ENCODE assay signal across 8 cellular contexts in the genomic region with DNA sequence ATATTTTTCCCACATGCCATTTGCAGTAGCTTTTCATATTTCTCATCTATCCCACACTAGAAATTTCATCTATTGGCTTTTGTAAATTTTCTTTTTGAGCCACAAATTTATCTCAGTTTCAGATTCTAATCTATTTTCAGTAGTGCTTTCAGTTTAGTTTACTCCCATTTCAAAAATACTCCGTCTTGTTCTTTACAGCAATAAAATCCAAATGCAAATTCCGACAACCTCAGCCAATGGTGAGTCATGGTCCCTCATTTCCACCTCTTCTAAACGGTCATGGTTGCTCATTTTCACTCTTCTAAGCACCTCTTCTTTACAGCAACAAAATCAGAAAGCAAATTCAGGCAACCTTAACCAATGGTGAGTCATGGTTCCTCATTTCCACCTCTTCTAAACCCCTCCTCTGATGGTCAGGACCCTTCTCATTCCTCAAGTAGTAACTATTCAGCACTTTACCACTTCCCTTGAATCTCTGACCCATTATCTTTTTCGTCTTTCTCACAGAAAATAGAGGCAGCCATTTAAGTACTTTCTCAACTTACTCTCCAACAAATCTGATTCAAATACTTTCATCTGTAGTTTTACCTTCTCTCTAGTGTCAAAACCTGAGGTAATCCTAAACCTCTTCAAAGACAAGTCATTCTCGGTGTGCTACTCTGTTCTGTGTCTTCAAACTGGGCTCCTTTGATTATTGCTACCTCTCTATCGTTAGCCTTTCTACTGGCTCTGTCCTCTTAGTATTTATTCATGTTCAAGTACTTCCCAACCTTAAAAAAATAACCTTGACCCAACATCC. TPM values are rescaled to one million over a fixed set of nuclear protein-coding genes. Genes with fewer than 3 reads are reported as not detected.
A peak's percentile ranks its signal among the peaks of the same experiment; 100 is the strongest.
DNase-seq lines count a peak whose midpoint lies in the region; ATAC-seq and TF ChIP-seq lines count a peak whose summit lies in the region.

No MANE protein-coding gene starts in this region.

- H3K9me2 ChIP-seq in SK-N-SH = no peaks in the 10 kb centered on the region

- H3K4me3 ChIP-seq in WERI-Rb-1 (ENCODE audit: low read depth, low read length) = no peak overlapping the region
- no peak overlapping the region for H3K4me3 ChIP-seq in SK-N-SH (ENCODE audit: low read depth in 2 of 2, low read length in 1 of 2)

- no peaks in the 10 kb centered on the region for H3K79me2 ChIP-seq in SK-N-SH (ENCODE audit: insufficient read depth)

- H3K27ac ChIP-seq in foreskin keratinocyte (no peak overlapping the region), WERI-Rb-1 (no peak overlapping the region), SK-N-SH (ENCODE audit: low read depth in 2 of 2, low read length in 1 of 2) (no peak overlapping the region)

- no peak overlapping the region for H3K4me2 ChIP-seq in SK-N-SH

- TF ChIP-seq RAD21 in SK-N-SH (IDR thresholded peaks at IDR 0.05; ENCODE audit: low read length) = no peak

- H3K9me3 ChIP-seq in WERI-Rb-1 (ENCODE audit: severe bottlenecking) = no peaks in the 10 kb centered on the region
- 0 out of 2 replicates have a peak, but pooled peaks cover 3% of the 10 kb centered on the region for H3K9me3 ChIP-seq in SK-N-SH

- CTCF ChIA-PET in SK-N-SH (lab: Yijun Ruan, JAX) = no interaction called here

- H3F3A ChIP-seq in SK-N-SH (replicated peaks; ENCODE audit: insufficient read depth) = no peaks in the 10 kb centered on the region

- TF ChIP-seq CTCF in foreskin keratinocyte (conservative IDR thresholded peaks at IDR 0.05) (no peak), WERI-Rb-1 (IDR thresholded peaks at IDR 0.05; ENCODE audit: low read depth, low read length) (no peak), SK-N-SH (IDR thresholded peaks at IDR 0.05) (no peak)

- H2AFZ ChIP-seq in SK-N-SH (ENCODE audit: low read depth) = no peak overlapping the region

- H3K27me3 ChIP-seq in foreskin keratinocyte = no peaks in the 10 kb centered on the region
- no peaks in the 10 kb centered on the region for H3K27me3 ChIP-seq in WERI-Rb-1 (ENCODE audit: insufficient read depth, low read depth, severe bottlenecking)
- no peaks in the 10 kb centered on the region for H3K27me3 ChIP-seq in SK-N-SH (ENCODE audit: insufficient read depth)

- H3K36me3 ChIP-seq in WERI-Rb-1 (peaks cover 11% of the 10 kb centered on the region), SK-N-SH (replicated peaks in 1 of 2; ENCODE audit: control insufficient read depth in 1 of 2, insufficient read depth in 2 of 2, low read length in 1 of 2) (peaks cover 0 to 13% of the 10 kb centered on the region in 2 experiments)

- no peak for TF ChIP-seq EP300 in SK-N-SH (IDR thresholded peaks at IDR 0.05; ENCODE audit: borderline replicate concordance in 1 of 2, low read depth in 1 of 2, low read length in 1 of 2)

- no peaks in the 10 kb centered on the region for H4K20me1 ChIP-seq in SK-N-SH (ENCODE audit: insufficient read depth)

- H3K9ac ChIP-seq in SK-N-SH = no peak overlapping the region

- POLR2A ChIA-PET in SK-N-SH (lab: Yijun Ruan, JAX) = interaction anchor here (2.3 kb wide), 1 partner anchor 34 kb away, joined by 6 read pairs; a partner anchor contains a TSS

- ATAC-seq in GM18508 (IDR thresholded peaks at IDR 0.05; ENCODE audit: insufficient read depth, unreplicated experiment) = peak; percentile 44
- ATAC-seq in GM21825 (IDR thresholded peaks at IDR 0.05; ENCODE audit: unreplicated experiment) = peak; percentile 49
- peak; percentile 35 for ATAC-seq in foreskin keratinocyte

- peak; percentile 63 for DNase-seq in MV-4-11 (lab: John Stamatoyannopoulos, UW)
- no peak for DNase-seq in foreskin keratinocyte
- DNase-seq in WERI-Rb-1 = no peak
- no peak for DNase-seq in SK-N-SH
- no peak for DNase-seq in 8988T
- DNase-seq in NCI-H345 (lab: John Stamatoyannopoulos, UW) = no peak

- H3K4me1 ChIP-seq in foreskin keratinocyte (peaks cover 3% of the 10 kb centered on the region), SK-N-SH (ENCODE audit: control insufficient read depth in 1 of 2, insufficient read depth in 2 of 2, low read depth in 1 of 2, low read length in 1 of 2) (no peaks in the 10 kb centered on the region)

- WGBS in SK-N-SH (ENCODE audit: low lambda C conversion rate) = 68% methylated on average over 6 of the region's 6 CpGs

TF ChIP-seq in SK-N-SH, 30 proteins besides CTCF, POLR2A, EP300 and RAD21:
- no peak for TF ChIP-seq MXI1 (IDR thresholded peaks at IDR 0.05; ENCODE audit: low read depth, low read length)

RNA-seq across cellular contexts. Expression of a gene that starts 34.4 kb away (rescaled TPM):
- 12.8 and 17.8 TPM in 2 replicates for total RNA-seq in foreskin keratinocyte
- polyA plus RNA-seq in foreskin keratinocyte = 5.2 and 6.4 TPM in 2 replicates
- 2.2 TPM in 2 replicates for polyA plus RNA-seq in SK-N-SH (2012; rRNA removed)
- polyA plus RNA-seq in SK-N-SH (2012; cell fraction: cytosol; rRNA removed) = 2.7 and 3.1 TPM in 2 replicates
- 0.95 and 1.8 TPM in 2 replicates for polyA plus RNA-seq in SK-N-SH (2012; cell fraction: nucleus; rRNA removed)
